Comparison of ENCODE assay signal across 1 cellular context in genomic region chr11:74726547-74727182, GRCh38.
TF ChIP-seq lines count a peak whose summit lies in the region.

No MANE protein-coding gene starts in this region.

TF ChIP-seq in HepG2, 621 proteins besides CTCF, POLR2A, EP300 and RAD21 (continued from another document and continues in another):
- TF ChIP-seq ARID4A (CRISPR knock-in tag; IDR thresholded peaks at IDR 0.05; ENCODE audit: borderline replicate concordance), result peak; percentile 26; the same call in 1 of the 2 replicates
- TF ChIP-seq STAG1 (CRISPR knock-in tag; IDR thresholded peaks at IDR 0.05), result peak; percentile 80
- TF ChIP-seq IRX3 (CRISPR knock-in tag; IDR thresholded peaks at IDR 0.05; ENCODE audit: borderline replicate concordance, low read depth), result no peak
- no peak for TF ChIP-seq ZNF556 (CRISPR knock-in tag; IDR thresholded peaks at IDR 0.05; ENCODE audit: borderline replicate concordance)
- TF ChIP-seq, protein P1, sequence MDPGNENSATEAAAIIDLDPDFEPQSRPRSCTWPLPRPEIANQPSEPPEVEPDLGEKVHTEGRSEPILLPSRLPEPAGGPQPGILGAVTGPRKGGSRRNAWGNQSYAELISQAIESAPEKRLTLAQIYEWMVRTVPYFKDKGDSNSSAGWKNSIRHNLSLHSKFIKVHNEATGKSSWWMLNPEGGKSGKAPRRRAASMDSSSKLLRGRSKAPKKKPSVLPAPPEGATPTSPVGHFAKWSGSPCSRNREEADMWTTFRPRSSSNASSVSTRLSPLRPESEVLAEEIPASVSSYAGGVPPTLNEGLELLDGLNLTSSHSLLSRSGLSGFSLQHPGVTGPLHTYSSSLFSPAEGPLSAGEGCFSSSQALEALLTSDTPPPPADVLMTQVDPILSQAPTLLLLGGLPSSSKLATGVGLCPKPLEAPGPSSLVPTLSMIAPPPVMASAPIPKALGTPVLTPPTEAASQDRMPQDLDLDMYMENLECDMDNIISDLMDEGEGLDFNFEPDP (CRISPR knock-in tag; conservative IDR thresholded peaks at IDR 0.05), result no peak
- no peak for TF ChIP-seq ZBTB37 (CRISPR knock-in tag; IDR thresholded peaks at IDR 0.05)
- TF ChIP-seq, protein P2, sequence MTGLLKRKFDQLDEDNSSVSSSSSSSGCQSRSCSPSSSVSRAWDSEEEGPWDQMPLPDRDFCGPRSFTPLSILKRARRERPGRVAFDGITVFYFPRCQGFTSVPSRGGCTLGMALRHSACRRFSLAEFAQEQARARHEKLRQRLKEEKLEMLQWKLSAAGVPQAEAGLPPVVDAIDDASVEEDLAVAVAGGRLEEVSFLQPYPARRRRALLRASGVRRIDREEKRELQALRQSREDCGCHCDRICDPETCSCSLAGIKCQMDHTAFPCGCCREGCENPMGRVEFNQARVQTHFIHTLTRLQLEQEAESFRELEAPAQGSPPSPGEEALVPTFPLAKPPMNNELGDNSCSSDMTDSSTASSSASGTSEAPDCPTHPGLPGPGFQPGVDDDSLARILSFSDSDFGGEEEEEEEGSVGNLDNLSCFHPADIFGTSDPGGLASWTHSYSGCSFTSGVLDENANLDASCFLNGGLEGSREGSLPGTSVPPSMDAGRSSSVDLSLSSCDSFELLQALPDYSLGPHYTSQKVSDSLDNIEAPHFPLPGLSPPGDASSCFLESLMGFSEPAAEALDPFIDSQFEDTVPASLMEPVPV (CRISPR knock-in tag; IDR thresholded peaks at IDR 0.05), result no peak
- TF ChIP-seq TP53 (CRISPR knock-in tag; conservative IDR thresholded peaks at IDR 0.05), result no peak
- TF ChIP-seq CBX5 (CRISPR knock-in tag; IDR thresholded peaks at IDR 0.05; ENCODE audit: borderline replicate concordance), result no peak
- TF ChIP-seq NFATC3 (CRISPR knock-in tag; IDR thresholded peaks at IDR 0.05), result no peak
- TF ChIP-seq ELF3 (CRISPR knock-in tag; IDR thresholded peaks at IDR 0.05), result no peak
- TF ChIP-seq, protein P3, sequence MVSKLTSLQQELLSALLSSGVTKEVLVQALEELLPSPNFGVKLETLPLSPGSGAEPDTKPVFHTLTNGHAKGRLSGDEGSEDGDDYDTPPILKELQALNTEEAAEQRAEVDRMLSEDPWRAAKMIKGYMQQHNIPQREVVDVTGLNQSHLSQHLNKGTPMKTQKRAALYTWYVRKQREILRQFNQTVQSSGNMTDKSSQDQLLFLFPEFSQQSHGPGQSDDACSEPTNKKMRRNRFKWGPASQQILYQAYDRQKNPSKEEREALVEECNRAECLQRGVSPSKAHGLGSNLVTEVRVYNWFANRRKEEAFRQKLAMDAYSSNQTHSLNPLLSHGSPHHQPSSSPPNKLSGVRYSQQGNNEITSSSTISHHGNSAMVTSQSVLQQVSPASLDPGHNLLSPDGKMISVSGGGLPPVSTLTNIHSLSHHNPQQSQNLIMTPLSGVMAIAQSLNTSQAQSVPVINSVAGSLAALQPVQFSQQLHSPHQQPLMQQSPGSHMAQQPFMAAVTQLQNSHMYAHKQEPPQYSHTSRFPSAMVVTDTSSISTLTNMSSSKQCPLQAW (CRISPR knock-in tag; IDR thresholded peaks at IDR 0.05), result no peak
- no peak for TF ChIP-seq NR2F6 (IDR thresholded peaks at IDR 0.05)
- no peak for TF ChIP-seq NR2F6 (CRISPR knock-in tag; IDR thresholded peaks at IDR 0.05)
- no peak for TF ChIP-seq ZNF724P (CRISPR knock-in tag; IDR thresholded peaks at IDR 0.05; ENCODE audit: borderline replicate concordance)
- TF ChIP-seq, protein P4, sequence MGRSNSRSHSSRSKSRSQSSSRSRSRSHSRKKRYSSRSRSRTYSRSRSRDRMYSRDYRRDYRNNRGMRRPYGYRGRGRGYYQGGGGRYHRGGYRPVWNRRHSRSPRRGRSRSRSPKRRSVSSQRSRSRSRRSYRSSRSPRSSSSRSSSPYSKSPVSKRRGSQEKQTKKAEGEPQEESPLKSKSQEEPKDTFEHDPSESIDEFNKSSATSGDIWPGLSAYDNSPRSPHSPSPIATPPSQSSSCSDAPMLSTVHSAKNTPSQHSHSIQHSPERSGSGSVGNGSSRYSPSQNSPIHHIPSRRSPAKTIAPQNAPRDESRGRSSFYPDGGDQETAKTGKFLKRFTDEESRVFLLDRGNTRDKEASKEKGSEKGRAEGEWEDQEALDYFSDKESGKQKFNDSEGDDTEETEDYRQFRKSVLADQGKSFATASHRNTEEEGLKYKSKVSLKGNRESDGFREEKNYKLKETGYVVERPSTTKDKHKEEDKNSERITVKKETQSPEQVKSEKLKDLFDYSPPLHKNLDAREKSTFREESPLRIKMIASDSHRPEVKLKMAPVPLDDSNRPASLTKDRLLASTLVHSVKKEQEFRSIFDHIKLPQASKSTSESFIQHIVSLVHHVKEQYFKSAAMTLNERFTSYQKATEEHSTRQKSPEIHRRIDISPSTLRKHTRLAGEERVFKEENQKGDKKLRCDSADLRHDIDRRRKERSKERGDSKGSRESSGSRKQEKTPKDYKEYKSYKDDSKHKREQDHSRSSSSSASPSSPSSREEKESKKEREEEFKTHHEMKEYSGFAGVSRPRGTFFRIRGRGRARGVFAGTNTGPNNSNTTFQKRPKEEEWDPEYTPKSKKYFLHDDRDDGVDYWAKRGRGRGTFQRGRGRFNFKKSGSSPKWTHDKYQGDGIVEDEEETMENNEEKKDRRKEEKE (IDR thresholded peaks at IDR 0.05), result no peak
- TF ChIP-seq, protein P5, sequence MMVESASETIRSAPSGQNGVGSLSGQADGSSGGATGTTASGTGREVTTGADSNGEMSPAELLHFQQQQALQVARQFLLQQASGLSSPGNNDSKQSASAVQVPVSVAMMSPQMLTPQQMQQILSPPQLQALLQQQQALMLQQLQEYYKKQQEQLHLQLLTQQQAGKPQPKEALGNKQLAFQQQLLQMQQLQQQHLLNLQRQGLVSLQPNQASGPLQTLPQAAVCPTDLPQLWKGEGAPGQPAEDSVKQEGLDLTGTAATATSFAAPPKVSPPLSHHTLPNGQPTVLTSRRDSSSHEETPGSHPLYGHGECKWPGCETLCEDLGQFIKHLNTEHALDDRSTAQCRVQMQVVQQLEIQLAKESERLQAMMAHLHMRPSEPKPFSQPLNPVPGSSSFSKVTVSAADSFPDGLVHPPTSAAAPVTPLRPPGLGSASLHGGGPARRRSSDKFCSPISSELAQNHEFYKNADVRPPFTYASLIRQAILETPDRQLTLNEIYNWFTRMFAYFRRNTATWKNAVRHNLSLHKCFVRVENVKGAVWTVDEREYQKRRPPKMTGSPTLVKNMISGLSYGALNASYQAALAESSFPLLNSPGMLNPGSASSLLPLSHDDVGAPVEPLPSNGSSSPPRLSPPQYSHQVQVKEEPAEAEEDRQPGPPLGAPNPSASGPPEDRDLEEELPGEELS (CRISPR knock-in tag; IDR thresholded peaks at IDR 0.05), result no peak
- TF ChIP-seq ZNF432 (CRISPR knock-in tag; IDR thresholded peaks at IDR 0.05; ENCODE audit: borderline replicate concordance), result no peak
- TF ChIP-seq ZNF660 (CRISPR knock-in tag; IDR thresholded peaks at IDR 0.05; ENCODE audit: borderline replicate concordance, low read depth), result no peak
- no peak for TF ChIP-seq ZNF589 (CRISPR knock-in tag; conservative IDR thresholded peaks at IDR 0.05)
- TF ChIP-seq SATB2 (CRISPR knock-in tag; IDR thresholded peaks at IDR 0.05), result no peak
- no peak for TF ChIP-seq MBD4 (IDR thresholded peaks at IDR 0.05; ENCODE audit: borderline replicate concordance, low read length)
- TF ChIP-seq ZNF256 (CRISPR knock-in tag; conservative IDR thresholded peaks at IDR 0.05), result no peak
- TF ChIP-seq ZNF383 (CRISPR knock-in tag; IDR thresholded peaks at IDR 0.05; ENCODE audit: borderline replicate concordance), result no peak
- TF ChIP-seq THAP11 (CRISPR knock-in tag; IDR thresholded peaks at IDR 0.05), result no peak
- no peak for TF ChIP-seq KDM3A (CRISPR knock-in tag; IDR thresholded peaks at IDR 0.05; ENCODE audit: low read depth)
- TF ChIP-seq MIER3 (CRISPR knock-in tag; IDR thresholded peaks at IDR 0.05; ENCODE audit: borderline replicate concordance), result no peak
- TF ChIP-seq ZFP37 (CRISPR knock-in tag; IDR thresholded peaks at IDR 0.05; ENCODE audit: borderline replicate concordance), result no peak
- TF ChIP-seq DR1 (CRISPR knock-in tag; IDR thresholded peaks at IDR 0.05), result no peak
- TF ChIP-seq, protein P6, sequence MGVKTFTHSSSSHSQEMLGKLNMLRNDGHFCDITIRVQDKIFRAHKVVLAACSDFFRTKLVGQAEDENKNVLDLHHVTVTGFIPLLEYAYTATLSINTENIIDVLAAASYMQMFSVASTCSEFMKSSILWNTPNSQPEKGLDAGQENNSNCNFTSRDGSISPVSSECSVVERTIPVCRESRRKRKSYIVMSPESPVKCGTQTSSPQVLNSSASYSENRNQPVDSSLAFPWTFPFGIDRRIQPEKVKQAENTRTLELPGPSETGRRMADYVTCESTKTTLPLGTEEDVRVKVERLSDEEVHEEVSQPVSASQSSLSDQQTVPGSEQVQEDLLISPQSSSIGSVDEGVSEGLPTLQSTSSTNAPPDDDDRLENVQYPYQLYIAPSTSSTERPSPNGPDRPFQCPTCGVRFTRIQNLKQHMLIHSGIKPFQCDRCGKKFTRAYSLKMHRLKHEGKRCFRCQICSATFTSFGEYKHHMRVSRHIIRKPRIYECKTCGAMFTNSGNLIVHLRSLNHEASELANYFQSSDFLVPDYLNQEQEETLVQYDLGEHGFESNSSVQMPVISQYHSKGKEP (CRISPR knock-in tag; IDR thresholded peaks at IDR 0.05), result no peak
- TF ChIP-seq XRCC5 (optimal IDR thresholded peaks at IDR 0.05; ENCODE audit: low read length), result peak; percentile 84
- TF ChIP-seq MATR3 (CRISPR knock-in tag; IDR thresholded peaks at IDR 0.05), result no peak
- TF ChIP-seq HCFC1 (IDR thresholded peaks at IDR 0.05; ENCODE audit: low read depth, low read length), result no peak
- no peak for TF ChIP-seq HHEX (CRISPR knock-in tag; IDR thresholded peaks at IDR 0.05)
- no peak for TF ChIP-seq SP2 (CRISPR knock-in tag; IDR thresholded peaks at IDR 0.05)
- TF ChIP-seq ZFP82 (CRISPR knock-in tag; IDR thresholded peaks at IDR 0.05; ENCODE audit: borderline replicate concordance), result no peak
- no peak for TF ChIP-seq POGZ (CRISPR knock-in tag; IDR thresholded peaks at IDR 0.05)
- TF ChIP-seq SP1 (IDR thresholded peaks at IDR 0.05), result no peak
- TF ChIP-seq SP1 (CRISPR knock-in tag; IDR thresholded peaks at IDR 0.05), result no peak
- no peak for TF ChIP-seq KAT7 (CRISPR knock-in tag; IDR thresholded peaks at IDR 0.05; ENCODE audit: borderline replicate concordance)
- no peak for TF ChIP-seq MLXIP (CRISPR knock-in tag; IDR thresholded peaks at IDR 0.05; ENCODE audit: borderline replicate concordance)
- TF ChIP-seq RXRB (CRISPR knock-in tag; IDR thresholded peaks at IDR 0.05; ENCODE audit: borderline replicate concordance), result no peak
- peak; percentile 49; the same call in 1 of the 2 replicates for TF ChIP-seq RXRA (CRISPR knock-in tag; IDR thresholded peaks at IDR 0.05)
- TF ChIP-seq REL (CRISPR knock-in tag; conservative IDR thresholded peaks at IDR 0.05), result no peak
